In the genomic region with DNA sequence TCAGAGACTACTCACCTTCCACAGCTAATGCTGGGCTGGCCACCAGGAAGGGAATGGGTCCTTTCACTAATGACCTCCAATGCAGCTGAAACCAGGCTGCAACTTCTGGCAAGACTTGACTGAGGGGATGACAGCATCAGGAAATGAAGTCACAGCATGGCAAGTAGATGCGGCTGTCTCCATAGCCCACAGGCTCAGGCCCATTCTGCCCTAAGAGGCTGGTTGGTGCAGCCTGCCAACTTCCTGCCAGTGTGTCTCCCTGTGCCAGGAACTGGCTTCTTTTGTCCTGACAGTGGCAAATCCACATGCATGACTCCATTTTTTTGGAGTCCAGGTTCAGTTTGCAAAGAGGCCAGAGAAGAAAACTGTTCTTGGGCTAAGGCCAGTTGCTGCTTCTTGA, we compare ENCODE assay signal across 17 cellular contexts.
A peak's percentile ranks its signal among the peaks of the same experiment; 100 is the strongest.
DNase-seq lines count a peak whose midpoint lies in the region; ATAC-seq and TF ChIP-seq lines count a peak whose summit lies in the region.
"Had no signal": no experiment of that assay in that cellular context is flagged by ENCODE, and none has a peak within 500 bp of the region (broad histone marks: within the 10 kb centered on the region; RNA-seq: fewer than 3 reads in every experiment).

No MANE protein-coding gene starts in this region.

- H3K27ac ChIP-seq in coronary artery = no peak overlapping the region
- H3K27ac ChIP-seq: A549, BLaER1, GM23248, HL-60 had no signal

- H3K4me1 Mint-ChIP-seq in activated CD8-positive, alpha-beta T cell treated with anti-CD3 and anti-CD28 coated beads, Interleukin-2, amount 10 ng/mL, durations not matched to agents 7 days and 5 days (ENCODE audit: low read depth) = no peaks in the 10 kb centered on the region

- H3K36me3 Mint-ChIP-seq in activated CD8-positive, alpha-beta T cell treated with anti-CD3 and anti-CD28 coated beads, Interleukin-2, amount 10 ng/mL, durations not matched to agents 7 days and 5 days (ENCODE audit: low read depth) = no peaks in the 10 kb centered on the region

- H3K27me3 Mint-ChIP-seq in activated CD8-positive, alpha-beta T cell treated with anti-CD3 and anti-CD28 coated beads, Interleukin-2, amount 10 ng/mL, durations not matched to agents 7 days and 5 days (ENCODE audit: low read depth) = no peaks in the 10 kb centered on the region
- H3K27me3 Mint-ChIP-seq: CD4-positive, alpha-beta T cell had no signal

- no peaks in the 10 kb centered on the region for H3K9me3 Mint-ChIP-seq in activated CD8-positive, alpha-beta T cell treated with anti-CD3 and anti-CD28 coated beads, Interleukin-2, amount 10 ng/mL, durations not matched to agents 7 days and 5 days (ENCODE audit: insufficient read depth)
- H3K9me3 Mint-ChIP-seq: CD4-positive, alpha-beta T cell had no signal

- DNase-seq in CD1c-positive myeloid dendritic cell (ENCODE audit: extremely low spot score) (peak; percentile 3), Daoy (ENCODE audit: low read depth) (peak; percentile 39), coronary artery (ENCODE audit: low spot score) (peak; percentile 45), medulla oblongata (ENCODE audit: extremely low spot score) (peak; percentile 13)
- no peak for DNase-seq in activated CD8-positive, alpha-beta T cell treated with anti-CD3 and anti-CD28 coated beads, Interleukin-2, amount 10 ng/mL, durations not matched to agents 7 days and 5 days
- DNase-seq: AML-193; Calu3; CD4-positive, alpha-beta T cell; DMS 273 treated with DMSO at 0.1 percent for 48 hours; GM23248; H7 had no signal

- H3K4me3 Mint-ChIP-seq in activated CD8-positive, alpha-beta T cell treated with anti-CD3 and anti-CD28 coated beads, Interleukin-2, amount 10 ng/mL, durations not matched to agents 7 days and 5 days = no peak overlapping the region
- H3K4me3 Mint-ChIP-seq: CD4-positive, alpha-beta T cell had no signal

- TF ChIP-seq CTCF in coronary artery (IDR thresholded peaks at IDR 0.05) = no peak

- CTCF ChIA-PET in activated CD8-positive, alpha-beta T cell treated with anti-CD3 and anti-CD28 coated beads, Interleukin-2, amount 10 ng/mL, durations not matched to agents 7 days and 5 days (lab: Charles Lee) = no interaction called here

- H3K27ac Mint-ChIP-seq in activated CD8-positive, alpha-beta T cell treated with anti-CD3 and anti-CD28 coated beads, Interleukin-2, amount 10 ng/mL, durations not matched to agents 7 days and 5 days = no peak overlapping the region
- H3K27ac Mint-ChIP-seq: CD4-positive, alpha-beta T cell had no signal

- ATAC-seq in activated CD8-positive, alpha-beta T cell treated with anti-CD3 and anti-CD28 coated beads, Interleukin-2, amount 10 ng/mL, durations not matched to agents 7 days and 5 days = no peak
- ATAC-seq in HG02588 (IDR thresholded peaks at IDR 0.05; ENCODE audit: unreplicated experiment) (no peak), HG02642 (IDR thresholded peaks at IDR 0.05; ENCODE audit: poor library complexity, unreplicated experiment) (no peak)
- ATAC-seq: A549, GM12878 had no signal

- POLR2A ChIA-PET in activated CD8-positive, alpha-beta T cell treated with anti-CD3 and anti-CD28 coated beads, Interleukin-2, amount 10 ng/mL, durations not matched to agents 7 days and 5 days (lab: Charles Lee) = no interaction called here

- no peak overlapping the region for H3K4me3 ChIP-seq in coronary artery
- H3K4me3 ChIP-seq: A549, BLaER1, GM12878, GM23248 had no signal
